26 cellular contexts compared by ENCODE assay signal in the genomic region with DNA sequence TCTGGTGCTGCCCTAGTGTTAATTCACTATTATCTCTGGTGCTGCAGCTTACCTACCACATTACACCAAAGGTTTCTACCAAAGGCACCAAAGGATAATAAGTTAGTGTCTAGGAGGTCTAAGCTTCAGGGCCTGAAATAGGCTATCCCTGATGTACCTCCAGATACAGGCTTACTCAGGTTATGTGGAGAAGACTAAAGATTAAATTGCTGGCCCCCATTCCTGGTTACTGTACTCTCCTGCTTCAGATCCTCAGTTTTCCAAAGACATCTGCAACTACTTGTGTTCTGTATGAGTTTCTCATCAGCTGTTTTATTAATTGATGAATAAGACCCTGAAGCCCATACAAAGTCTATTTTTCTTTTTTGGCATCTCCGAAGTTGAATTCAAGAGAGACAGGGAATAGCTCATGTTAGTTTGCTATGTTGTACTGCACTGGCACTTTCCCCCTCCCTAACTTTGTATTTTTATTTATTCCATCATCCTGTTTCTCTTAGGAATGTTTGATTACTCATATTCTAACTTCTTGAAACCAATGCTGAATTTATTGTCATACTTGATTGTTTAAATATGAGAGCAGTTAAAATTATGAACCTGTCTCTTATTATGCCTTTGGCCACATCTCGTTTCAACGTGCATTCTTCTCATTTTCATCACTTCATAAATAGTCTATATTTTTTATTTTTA.
"Had no signal": no experiment of that assay in that cellular context is flagged by ENCODE, and none has a peak within 500 bp of the region (broad histone marks: within the 10 kb centered on the region; RNA-seq: fewer than 3 reads in every experiment).

No MANE protein-coding gene starts in this region.

- H3K36me3 Mint-ChIP-seq: activated CD8-positive, alpha-beta memory T cell treated with anti-CD3 and anti-CD28 coated beads, Interleukin-2, amount 10 ng/mL, durations not matched to agents 7 days and 5 days; activated naive CD4-positive, alpha-beta T cell treated with anti-CD3 and anti-CD28 coated beads, Interleukin-2, amount 50 U/mL, for 24 hours; stimulated activated naive B cell treated with anti-CD40 and anti-IgM and Interleukin-4, amounts not matched to agents 10 μg/mL and 1 μg/mL and 100 μg/mL, for 72 hours had no signal

- H3K27me3 Mint-ChIP-seq: activated CD8-positive, alpha-beta T cell treated with anti-CD3 and anti-CD28 coated beads for 36 hours; stimulated activated naive B cell treated with anti-CD40 and anti-IgM and Interleukin-4, amounts not matched to agents 10 μg/mL and 1 μg/mL and 100 μg/mL, for 72 hours had no signal

- H3K9me3 ChIP-seq: ascending aorta, gastrocnemius medialis, right lobe of liver, upper lobe of right lung had no signal

- H3K4me3 ChIP-seq: ascending aorta, gastrocnemius medialis, right lobe of liver, upper lobe of right lung had no signal

- H3K4me3 Mint-ChIP-seq: activated CD4-positive, alpha-beta T cell treated with anti-CD3 and anti-CD28 coated beads, Interleukin-2, amount 10 ng/mL, durations not matched to agents 7 days and 5 days; activated CD8-positive, alpha-beta memory T cell treated with anti-CD3 and anti-CD28 coated beads, Interleukin-2, amount 10 ng/mL, durations not matched to agents 7 days and 5 days; activated CD8-positive, alpha-beta T cell treated with anti-CD3 and anti-CD28 coated beads for 36 hours; activated naive CD4-positive, alpha-beta T cell treated with anti-CD3 and anti-CD28 coated beads, Interleukin-2, amount 50 U/mL, for 24 hours; activated T-helper 1 cell treated with anti-CD3 and anti-CD28 coated beads, Interleukin-12 subunit alpha, Interleukin-12 subunit beta, Interleukin-2, Interleukin-4 antibody, amounts not matched to agents 30 ng/mL and 10 ng/mL and 1 ng/mL, durations not matched to agents 14 hours and 24 hours and 36 hours; nephron progenitor cell; stimulated activated naive B cell treated with anti-CD40 and anti-IgM and Interleukin-4, amounts not matched to agents 10 μg/mL and 1 μg/mL and 100 μg/mL, for 72 hours had no signal

- H3K27me3 ChIP-seq: adrenal gland, ascending aorta, brain microvascular endothelial cell, gastrocnemius medialis, right lobe of liver, upper lobe of right lung had no signal

- H3K27ac ChIP-seq: adrenal gland, ascending aorta, brain microvascular endothelial cell, gastrocnemius medialis, right lobe of liver, upper lobe of right lung, WERI-Rb-1 had no signal

- H3K4me1 Mint-ChIP-seq: activated CD4-positive, alpha-beta T cell treated with anti-CD3 and anti-CD28 coated beads, Interleukin-2, amount 10 ng/mL, durations not matched to agents 7 days and 5 days; activated CD8-positive, alpha-beta memory T cell treated with anti-CD3 and anti-CD28 coated beads, Interleukin-2, amount 10 ng/mL, durations not matched to agents 7 days and 5 days; activated naive CD4-positive, alpha-beta T cell treated with anti-CD3 and anti-CD28 coated beads, Interleukin-2, amount 50 U/mL, for 24 hours; stimulated activated naive B cell treated with anti-CD40 and anti-IgM and Interleukin-4, amounts not matched to agents 10 μg/mL and 1 μg/mL and 100 μg/mL, for 72 hours had no signal

- H3K36me3 ChIP-seq: adrenal gland, ascending aorta, brain microvascular endothelial cell, gastrocnemius medialis, right lobe of liver, upper lobe of right lung, WERI-Rb-1 had no signal

- ATAC-seq: activated CD8-positive, alpha-beta memory T cell treated with anti-CD3 and anti-CD28 coated beads, Interleukin-2, amount 10 ng/mL, durations not matched to agents 7 days and 5 days; activated CD8-positive, alpha-beta T cell treated with anti-CD3 and anti-CD28 coated beads for 36 hours; gastrocnemius medialis; left ventricle myocardium superior; right lobe of liver; stimulated activated naive B cell treated with anti-CD40 and anti-IgM and Interleukin-4, amounts not matched to agents 10 μg/mL and 1 μg/mL and 100 μg/mL, for 72 hours; upper lobe of right lung had no signal

- H3K27ac Mint-ChIP-seq: activated CD4-positive, alpha-beta T cell treated with anti-CD3 and anti-CD28 coated beads, Interleukin-2, amount 10 ng/mL, durations not matched to agents 7 days and 5 days; activated CD8-positive, alpha-beta memory T cell treated with anti-CD3 and anti-CD28 coated beads, Interleukin-2, amount 10 ng/mL, durations not matched to agents 7 days and 5 days; activated CD8-positive, alpha-beta T cell treated with anti-CD3 and anti-CD28 coated beads for 36 hours; activated naive CD4-positive, alpha-beta T cell treated with anti-CD3 and anti-CD28 coated beads, Interleukin-2, amount 50 U/mL, for 24 hours; activated T-helper 1 cell treated with anti-CD3 and anti-CD28 coated beads, Interleukin-12 subunit alpha, Interleukin-12 subunit beta, Interleukin-2, Interleukin-4 antibody, amounts not matched to agents 30 ng/mL and 10 ng/mL and 1 ng/mL, durations not matched to agents 14 hours and 24 hours and 36 hours; nephron progenitor cell; stimulated activated naive B cell treated with anti-CD40 and anti-IgM and Interleukin-4, amounts not matched to agents 10 μg/mL and 1 μg/mL and 100 μg/mL, for 72 hours had no signal

- H3K9me3 Mint-ChIP-seq: activated CD4-positive, alpha-beta T cell treated with anti-CD3 and anti-CD28 coated beads, Interleukin-2, amount 10 ng/mL, durations not matched to agents 7 days and 5 days; activated CD8-positive, alpha-beta T cell treated with anti-CD3 and anti-CD28 coated beads for 36 hours; activated naive CD4-positive, alpha-beta T cell treated with anti-CD3 and anti-CD28 coated beads, Interleukin-2, amount 50 U/mL, for 24 hours; activated T-helper 1 cell treated with anti-CD3 and anti-CD28 coated beads, Interleukin-12 subunit alpha, Interleukin-12 subunit beta, Interleukin-2, Interleukin-4 antibody, amounts not matched to agents 30 ng/mL and 10 ng/mL and 1 ng/mL, durations not matched to agents 14 hours and 24 hours and 36 hours had no signal

- H3K4me1 ChIP-seq: ascending aorta, gastrocnemius medialis, right lobe of liver, upper lobe of right lung had no signal

- DNase-seq: activated CD4-positive, alpha-beta T cell treated with anti-CD3 and anti-CD28 coated beads, Interleukin-2, amount 10 ng/mL, durations not matched to agents 7 days and 5 days; activated CD4-positive, CD25-positive, alpha-beta regulatory T cell treated with anti-CD3 and anti-CD28 coated beads, Interleukin-2, amount 50 U/mL, for 72 hours; activated CD8-positive, alpha-beta memory T cell treated with anti-CD3 and anti-CD28 coated beads, Interleukin-2, amount 10 ng/mL, durations not matched to agents 7 days and 5 days; activated CD8-positive, alpha-beta T cell treated with anti-CD3 and anti-CD28 coated beads for 36 hours; activated gamma-delta T cell; adrenal gland; brain microvascular endothelial cell; caudate nucleus; dermis blood vessel endothelial cell; effector CD8-positive, alpha-beta T cell; erythroblast; gastrocnemius medialis; hippocampal formation; left ventricle myocardium superior; mammary epithelial cell; nephron progenitor cell; right lobe of liver; stimulated activated CD4-positive, alpha-beta T cell treated with anti-CD3 and anti-CD28 coated beads, Interleukin-2, amount 100 ng/mL, for 48 hours; stimulated activated CD8-positive, alpha-beta memory T cell treated with anti-CD3 and anti-CD28 coated beads, Interleukin-4, amount 100 ng/mL, for 48 hours; stimulated activated naive B cell treated with anti-CD40 and anti-IgM and Interleukin-4, amounts not matched to agents 10 μg/mL and 1 μg/mL and 100 μg/mL, for 72 hours; T-helper 2 cell; upper lobe of right lung; WERI-Rb-1 had no signal
